8 cellular contexts compared by ENCODE assay signal in the genomic region with DNA sequence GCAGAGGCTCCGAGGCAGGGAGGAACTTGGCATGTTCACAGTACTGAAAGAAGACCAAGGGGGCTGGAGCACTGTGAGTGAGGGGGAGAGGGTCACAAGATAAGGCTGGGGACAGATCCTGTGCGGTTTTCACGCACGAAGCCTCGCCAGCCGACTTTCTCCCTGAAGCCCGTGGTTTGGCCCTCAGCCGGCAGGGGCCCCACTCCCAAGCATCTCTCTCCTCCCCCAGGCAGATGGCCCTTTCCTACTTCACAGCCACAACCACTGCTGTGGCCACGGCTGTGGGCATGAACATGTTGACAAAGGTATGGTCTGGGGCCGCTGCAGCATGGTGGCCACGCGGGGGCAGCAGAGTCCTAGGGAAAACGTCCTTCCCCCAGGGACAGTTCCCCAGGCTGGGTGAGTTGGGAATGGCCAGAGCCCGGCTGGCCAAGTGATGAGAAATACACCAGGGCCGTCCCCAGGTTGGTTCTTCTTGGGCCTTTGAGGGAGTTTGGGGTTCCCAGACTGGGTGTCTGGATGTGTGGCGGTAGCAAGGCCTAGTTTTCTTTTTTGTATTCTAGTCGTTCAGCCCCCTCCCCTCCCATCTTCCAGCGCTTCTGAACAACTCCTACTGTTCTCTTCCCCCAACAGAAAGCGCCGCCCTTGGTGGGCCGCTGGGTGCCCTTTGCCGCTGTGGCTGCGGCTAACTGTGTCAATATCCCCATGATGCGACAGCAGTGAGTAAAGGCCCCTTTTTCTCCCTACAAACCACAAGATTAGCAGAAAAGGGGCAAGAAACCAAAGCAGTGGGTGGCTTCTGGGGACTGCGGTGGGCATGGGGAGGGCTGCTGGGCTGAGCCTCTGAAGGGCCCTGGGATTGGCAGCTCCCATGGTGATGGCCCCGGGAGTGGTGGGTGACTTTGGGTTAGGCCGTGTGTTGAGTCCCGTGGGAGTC. TPM values are rescaled to one million over a fixed set of nuclear protein-coding genes. Genes with fewer than 3 reads are reported as not detected.
DNase-seq lines count a peak whose midpoint lies in the region; TF ChIP-seq lines count a peak whose summit lies in the region.

No MANE protein-coding gene starts in this region.

- H3K4me1 ChIP-seq in tibial artery = peaks cover 0 to 7% (median 0%) of the 10 kb centered on the region in 4 donors

- H3K9ac ChIP-seq in neural cell (ENCODE audit: low read length) = no peak overlapping the region

- peak; percentile 82 for TF ChIP-seq RAD21 in neural cell (conservative IDR thresholded peaks at IDR 0.05)

- H3K4me3 ChIP-seq in H7 (ENCODE audit: insufficient read depth, low read depth, low read length) (no peak overlapping the region), fibroblast of the aortic adventitia (ENCODE audit: low read depth, low read length) (no peak overlapping the region), neural cell (ENCODE audit: low read length) (no peak overlapping the region), tibial artery (no peak overlapping the region)

- no peaks in the 10 kb centered on the region for H3K79me2 ChIP-seq in neural cell (replicated peaks; ENCODE audit: insufficient read depth, low read length)

- no peaks in the 10 kb centered on the region for H3F3A ChIP-seq in neural cell (ENCODE audit: insufficient read depth, low read length, poor library complexity, severe bottlenecking)

- TF ChIP-seq CTCF in fibroblast of the aortic adventitia (IDR thresholded peaks at IDR 0.05; ENCODE audit: insufficient read depth, low read length) (peak; percentile 92), neural cell (IDR thresholded peaks at IDR 0.05; ENCODE audit: poor library complexity, severe bottlenecking) (peak; percentile 83), tibial artery (IDR thresholded peaks at IDR 0.05) (peak; percentile 90 to 96)

- no peaks in the 10 kb centered on the region for H3K27me3 ChIP-seq in H7 (ENCODE audit: control insufficient read depth, insufficient read depth, low read length)
- H3K27me3 ChIP-seq in neural cell (ENCODE audit: insufficient read depth, low read depth, low read length) = no peaks in the 10 kb centered on the region
- no peaks in the 10 kb centered on the region for H3K27me3 ChIP-seq in tibial artery

- H3K36me3 ChIP-seq in H7 (replicated peaks; ENCODE audit: control insufficient read depth, insufficient read depth, low read length) (peaks cover 31% of the 10 kb centered on the region), neural cell (ENCODE audit: insufficient read depth, low read length) (no peaks in the 10 kb centered on the region), tibial artery (peaks cover 0 to 60% (median 0%) of the 10 kb centered on the region in 3 donors)

- TF ChIP-seq EP300 in neural cell (conservative IDR thresholded peaks at IDR 0.05; ENCODE audit: poor library complexity, severe bottlenecking) = no peak

- no peaks in the 10 kb centered on the region for H3K9me2 ChIP-seq in neural cell (ENCODE audit: insufficient read depth, low read length)

- peak; percentile 83 for DNase-seq in CD1c-positive myeloid dendritic cell (ENCODE audit: extremely low spot score)
- peak; percentile 91 for DNase-seq in H7
- DNase-seq in OCI-M2 (lab: John Stamatoyannopoulos, UW; ENCODE audit: unreplicated experiment) = peak; percentile 56
- DNase-seq in activated T-helper 1 cell treated with Interleukin-2 at 50 U/mL for 16 hours (ENCODE audit: low read depth) = peak; percentile 17
- DNase-seq in fibroblast of the aortic adventitia (ENCODE audit: low read depth) = peak; percentile 84
- DNase-seq in tibial artery = peak; percentile 88 to 93
- DNase-seq in KG1 (lab: John Stamatoyannopoulos, UW) = no peak

- H3K9me3 ChIP-seq in neural cell (ENCODE audit: low read length) (no peaks in the 10 kb centered on the region), tibial artery (no peaks in the 10 kb centered on the region)

- no peak overlapping the region for H3K4me2 ChIP-seq in neural cell (ENCODE audit: low read length)

- intact Hi-C loops in tibial artery (cut with DNase I; ENCODE audit: low total_unique reads) = loop anchor here (1.0 to 10.0 kb wide), 3 partner anchors 172 to 515 kb away; a partner anchor contains a TSS

- no peak overlapping the region for H3K27ac ChIP-seq in neural cell (ENCODE audit: low read length)
- no peak overlapping the region for H3K27ac ChIP-seq in tibial artery

- no peaks in the 10 kb centered on the region for H4K20me1 ChIP-seq in neural cell (ENCODE audit: insufficient read depth)

- H2AFZ ChIP-seq in neural cell (ENCODE audit: low read depth, low read length) = no peak overlapping the region

TF ChIP-seq in neural cell, 6 proteins besides CTCF, POLR2A, EP300 and RAD21:
- TF ChIP-seq SMC3 (conservative IDR thresholded peaks at IDR 0.05; ENCODE audit: poor library complexity) = peak; percentile 77
- TF ChIP-seq MXI1 (conservative IDR thresholded peaks at IDR 0.05; ENCODE audit: poor library complexity, severe bottlenecking) = no peak

RNA-seq across cellular contexts. Expression of a gene that starts 14.4 kb away (rescaled TPM):
- total RNA-seq in H7 (2014; rRNA removed; shearing (Covaris generic)) = 13.9 and 16.9 TPM in 2 replicates
- 28.4 and 76.1 TPM in 2 replicates for total RNA-seq in fibroblast of the aortic adventitia (ENCODE audit: low replicate concordance)
- 20.8 and 22.2 TPM in 2 replicates for polyA plus RNA-seq in neural cell
- polyA minus RNA-seq in neural cell = 70.1 and 75.9 TPM in 2 replicates

RNA-seq across cellular contexts. Expression of a gene that starts 14.9 kb away (rescaled TPM):
- total RNA-seq in H7 (2014; rRNA removed; shearing (Covaris generic)) = 10.9 and 11.6 TPM in 2 replicates
- 2.3 and 3.8 TPM in 2 replicates for total RNA-seq in fibroblast of the aortic adventitia (ENCODE audit: low replicate concordance)
- polyA plus RNA-seq in neural cell = 14.9 and 16.0 TPM in 2 replicates
- polyA minus RNA-seq in neural cell = 11.0 and 12.3 TPM in 2 replicates

RNA-seq across cellular contexts. Expression of a gene that starts 15.2 kb away (rescaled TPM):
- total RNA-seq in H7 (2014; rRNA removed; shearing (Covaris generic)) = 7.5 and 8.1 TPM in 2 replicates
- total RNA-seq in fibroblast of the aortic adventitia (ENCODE audit: low replicate concordance) = 10.4 and 12.1 TPM in 2 replicates
- 51.9 and 56.0 TPM in 2 replicates for polyA plus RNA-seq in neural cell
- 37.6 and 41.4 TPM in 2 replicates for polyA minus RNA-seq in neural cell
